In genomic region chr1:68558321-68559026, GRCh38 we compare ENCODE assay signal across 30 cellular contexts.
DNase-seq lines count a peak whose midpoint lies in the region; ATAC-seq and TF ChIP-seq lines count a peak whose summit lies in the region.
"Had no signal": no experiment of that assay in that cellular context is flagged by ENCODE, and none has a peak within 500 bp of the region (broad histone marks: within the 10 kb centered on the region; RNA-seq: fewer than 3 reads in every experiment).

No MANE protein-coding gene starts in this region.

- no peak for TF ChIP-seq CTCF in HCT116 (IDR thresholded peaks at IDR 0.05 in 2 of 3, conservative IDR thresholded peaks at IDR 0.05 in 1 of 3; ENCODE audit: borderline replicate concordance in 1 of 3, insufficient read depth in 1 of 3, low read depth in 2 of 3, low read length in 2 of 3)
- no peak for TF ChIP-seq CTCF in foreskin fibroblast (IDR thresholded peaks at IDR 0.05; ENCODE audit: low read depth, low read length)

- peak overlapping the region; percentile 51 for H3K4me2 ChIP-seq in HCT116 (ENCODE audit: low read length)

- intact Hi-C loops in HCT116 (cut with micrococcal nuclease), result no loop called here

- no peaks in the 10 kb centered on the region for H3K27me3 ChIP-seq in HCT116 (ENCODE audit: insufficient read depth, low read length)
- H3K27me3 ChIP-seq: brain microvascular endothelial cell, MG63, right lobe of liver, transverse colon had no signal

- no peaks in the 10 kb centered on the region for H3K9me2 ChIP-seq in HCT116 (ENCODE audit: insufficient read depth)

- no peak for TF ChIP-seq RAD21 in HCT116 (IDR thresholded peaks at IDR 0.05; ENCODE audit: low read depth)

- no peak overlapping the region; a peak in 1 of 4 replicates for H3K4me3 ChIP-seq in HCT116 (replicated peaks in 1 of 2; ENCODE audit: low read depth in 1 of 2, low read length in 2 of 2)
- H3K4me3 ChIP-seq in foreskin fibroblast (ENCODE audit: low read depth in 1 of 2, low read length in 2 of 2), result no peak overlapping the region
- H3K4me3 ChIP-seq: K562, left ventricle myocardium inferior, MG63, right lobe of liver, transverse colon had no signal

- peak; percentile 40 for DNase-seq in NCI-H2171 treated with DMSO at 0.1 percent for 48 hours (lab: John Stamatoyannopoulos, UW)
- no peak for DNase-seq in NCI-H2171 (lab: John Stamatoyannopoulos, UW)
- DNase-seq in HCT116 (ENCODE audit: low read depth, low spot score), result no peak
- DNase-seq in NCI-H446 treated with DMSO at 0.1 percent for 48 hours (lab: John Stamatoyannopoulos, UW), result peak; percentile 25
- DNase-seq in foreskin fibroblast, result peak; percentile 9 to 16
- DNase-seq in GDM1 (lab: John Stamatoyannopoulos, UW), result no peak
- DNase-seq: activated CD4-positive, alpha-beta T cell treated with anti-CD3 and anti-CD28 coated beads, Interleukin-2, amount 50 U/mL, for 1 hour; activated naive CD4-positive, alpha-beta T cell treated with anti-CD3 and anti-CD28 coated beads, Interleukin-2, amount 50 U/mL, for 16 hours; AML-193; amniotic stem cell; brain microvascular endothelial cell; CD8-positive, alpha-beta memory T cell; H9; islet precursor cell; left ventricle myocardium inferior; MG63; NCI-H1105 treated with DMSO at 0.1 percent for 48 hours; NCI-H2081 treated with DMSO at 0.1 percent for 48 hours; NCI-H510A; NK-92 treated with Interleukin-12 subunit alpha and Interleukin-12 subunit beta, amount 100 ng/mL, for 24 hours; right lobe of liver; SIG-M5; stimulated activated CD4-positive, alpha-beta T cell treated with anti-CD3 and anti-CD28 coated beads, Interleukin-2, amount 100 ng/mL, for 48 hours; SW 1271; T-helper 9 cell; transverse colon had no signal

- no peaks in the 10 kb centered on the region for H4K20me1 ChIP-seq in HCT116 (ENCODE audit: insufficient read depth)

- no peak overlapping the region for H3K9ac ChIP-seq in HCT116 (ENCODE audit: low read length)

- H3K4me1 ChIP-seq in HCT116 (ENCODE audit: control insufficient read depth in 1 of 2, insufficient read depth in 2 of 2, low read length in 2 of 2), result peaks cover 9 to 18% of the 10 kb centered on the region in 2 experiments; a peak in 3 of 4 replicates
- H3K4me1 ChIP-seq: left ventricle myocardium inferior, right lobe of liver, transverse colon had no signal

- TF ChIP-seq POLR2A in HCT116 (IDR thresholded peaks at IDR 0.05; ENCODE audit: borderline replicate concordance, extremely low read depth, insufficient read depth, insufficient read length), result no peak

- peak; percentile 64 for ATAC-seq in HCT116
- ATAC-seq in HG03457 (IDR thresholded peaks at IDR 0.05; ENCODE audit: unreplicated experiment), result no peak
- no peak for ATAC-seq in GM21723 (IDR thresholded peaks at IDR 0.05; ENCODE audit: unreplicated experiment)
- ATAC-seq: K562, right lobe of liver, WTC11 had no signal

- H3K9me3 ChIP-seq in HCT116 (ENCODE audit: control insufficient read depth in 1 of 2, insufficient read depth in 1 of 2, low read depth in 1 of 2, low read length in 2 of 2), result peaks cover 0 to under 1% of the 10 kb centered on the region in 2 experiments; a peak in 1 of 4 replicates
- H3K9me3 ChIP-seq: MG63, right lobe of liver, transverse colon had no signal

- H3K27ac ChIP-seq in HCT116 (ENCODE audit: low read depth, low read length), result no peak overlapping the region
- H3K27ac ChIP-seq: brain microvascular endothelial cell, left ventricle myocardium inferior, right lobe of liver, transverse colon had no signal

- no peaks in the 10 kb centered on the region for H3K79me2 ChIP-seq in HCT116 (ENCODE audit: insufficient read depth, low read length)

- H3K36me3 ChIP-seq in HCT116 (ENCODE audit: control insufficient read depth in 1 of 2, insufficient read depth in 2 of 2, low read length in 2 of 2), result 0 out of 4 replicates have a peak, but pooled peaks cover 0 to 2% of the 10 kb centered on the region in 2 experiments
- H3K36me3 ChIP-seq: brain microvascular endothelial cell, left ventricle myocardium inferior, MG63, right lobe of liver, transverse colon had no signal

- POLR2A ChIA-PET in HCT116 (lab: Charles Lee), result interaction anchor here (0.7 kb wide), 1 partner anchor 11 kb away, joined by 3 read pairs; no protein-coding TSS in a partner anchor

- CTCF ChIA-PET in HCT116 (lab: Charles Lee), result no interaction called here

- H2AFZ ChIP-seq in HCT116 (ENCODE audit: low read depth, low read length, poor library complexity, severe bottlenecking), result peak overlapping the region; percentile 92

- no TSS peak for BruUV-seq in HCT116 (replicated peaks; lab: Mats Ljungman, UMichigan)

- RAD21 ChIA-PET in HCT116 (lab: Charles Lee; ENCODE audit: low non-redundant PET in 1 of 2, low total read pairs in 2 of 2, uncharacterized antibody in 2 of 2, unreplicated experiment in 2 of 2), result no interaction called here

TF ChIP-seq in HCT116, 20 proteins besides CTCF, POLR2A, EP300 and RAD21:
- TF ChIP-seq ELF1 (IDR thresholded peaks at IDR 0.05; ENCODE audit: borderline replicate concordance, low read depth) (no peak), JUND (IDR thresholded peaks at IDR 0.05) (peak; percentile 45; the same call in 1 of the 2 replicates), FOSL1 (IDR thresholded peaks at IDR 0.05; ENCODE audit: low read depth) (peak; percentile 58), SP1 (IDR thresholded peaks at IDR 0.05; ENCODE audit: low read depth) (no peak), EGR1 (IDR thresholded peaks at IDR 0.05; ENCODE audit: low read depth) (no peak), ZBTB33 (IDR thresholded peaks at IDR 0.05; ENCODE audit: extremely low read depth, insufficient replicate concordance, low read length) (no peak), CEBPB (IDR thresholded peaks at IDR 0.05; ENCODE audit: low read depth) (no peak)

Comparison
In these comparisons a context has a peak if more than half of its experiments do, and no peak if none do; other contexts are left out.
1. DNase-seq: peak in NCI-H2171 treated with DMSO at 0.1 percent for 48 hours (single experiment), NCI-H446 treated with DMSO at 0.1 percent for 48 hours (single experiment) and foreskin fibroblast (2 of 2); none in NCI-H2171 (single experiment), HCT116 (single experiment) and GDM1 (single experiment).